ENCODE assay signal across 37 cellular contexts in the genomic region with DNA sequence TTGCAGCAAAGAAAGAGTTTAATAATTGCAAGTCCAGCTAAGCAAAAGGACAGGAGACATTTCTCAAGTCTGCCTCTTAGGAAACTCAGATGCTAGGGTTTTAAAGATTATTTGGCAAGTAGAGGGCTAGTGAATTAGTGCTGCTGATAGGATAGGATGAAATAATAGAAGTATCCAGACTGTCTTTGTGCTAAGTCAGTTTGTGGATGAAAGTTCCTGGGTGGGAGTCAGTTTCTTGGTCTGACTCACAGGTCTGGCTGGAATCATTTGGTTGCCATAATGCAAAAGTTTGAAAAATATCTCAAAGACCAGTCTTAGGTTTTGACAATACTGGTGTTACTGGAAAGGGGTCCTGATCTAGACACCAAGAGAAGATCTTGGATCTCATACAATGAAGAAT. TPM values are rescaled to one million over a fixed set of nuclear protein-coding genes. Genes with fewer than 3 reads are reported as not detected.
"Had no signal": no experiment of that assay in that cellular context is flagged by ENCODE, and none has a peak within 500 bp of the region (broad histone marks: within the 10 kb centered on the region; RNA-seq: fewer than 3 reads in every experiment).

No MANE protein-coding gene starts in this region.

- H3K27me3 ChIP-seq: ascending aorta, MG63, Peyer's patch, SJSA1 had no signal

- H3K4me1 ChIP-seq: ascending aorta, Peyer's patch, SJSA1 had no signal

- H3K9me3 ChIP-seq: MG63, SJSA1 had no signal

- ATAC-seq: activated CD8-positive, alpha-beta memory T cell treated with anti-CD3 and anti-CD28 coated beads, Interleukin-2, amount 10 ng/mL, durations not matched to agents 7 days and 5 days; activated naive CD8-positive, alpha-beta T cell treated with anti-CD3 and anti-CD28 coated beads, Interleukin-2, amount 50 U/mL, for 24 hours; PC-3 had no signal

- H3K27ac Mint-ChIP-seq: activated B cell treated with CpG ODN at 0.5 μM for 24 hours; activated CD4-positive, alpha-beta memory T cell treated with anti-CD3 and anti-CD28 coated beads, Interleukin-2, amount 10 ng/mL, durations not matched to agents 7 days and 5 days; activated CD8-positive, alpha-beta memory T cell treated with anti-CD3 and anti-CD28 coated beads, Interleukin-2, amount 10 ng/mL, durations not matched to agents 7 days and 5 days; activated naive CD4-positive, alpha-beta T cell treated with anti-CD3 and anti-CD28 coated beads, Interleukin-2, amount 10 ng/mL, durations not matched to agents 7 days and 5 days; activated naive CD8-positive, alpha-beta T cell; activated naive CD8-positive, alpha-beta T cell treated with anti-CD3 and anti-CD28 coated beads, Interleukin-2, amount 50 U/mL, for 24 hours; brain had no signal

- H3K4me1 Mint-ChIP-seq: activated B cell treated with CpG ODN at 0.5 μM for 24 hours; activated CD4-positive, alpha-beta memory T cell treated with anti-CD3 and anti-CD28 coated beads, Interleukin-2, amount 10 ng/mL, durations not matched to agents 7 days and 5 days; activated CD8-positive, alpha-beta memory T cell treated with anti-CD3 and anti-CD28 coated beads, Interleukin-2, amount 10 ng/mL, durations not matched to agents 7 days and 5 days; activated naive CD4-positive, alpha-beta T cell treated with anti-CD3 and anti-CD28 coated beads, Interleukin-2, amount 10 ng/mL, durations not matched to agents 7 days and 5 days; activated naive CD8-positive, alpha-beta T cell treated with anti-CD3 and anti-CD28 coated beads, Interleukin-2, amount 50 U/mL, for 24 hours; brain had no signal

- DNase-seq: activated B cell treated with CpG ODN at 0.5 μM for 24 hours; activated CD4-positive, alpha-beta memory T cell treated with anti-CD3 and anti-CD28 coated beads, Interleukin-2, amount 10 ng/mL, durations not matched to agents 7 days and 5 days; activated CD4-positive, alpha-beta T cell treated with anti-CD3 and anti-CD28 coated beads for 1 hour; activated CD4-positive, alpha-beta T cell treated with anti-CD3 and anti-CD28 coated beads for 48 hours; activated CD8-positive, alpha-beta memory T cell treated with anti-CD3 and anti-CD28 coated beads for 24 hours; activated CD8-positive, alpha-beta memory T cell treated with anti-CD3 and anti-CD28 coated beads, Interleukin-2, amount 10 ng/mL, durations not matched to agents 7 days and 5 days; activated CD8-positive, alpha-beta memory T cell treated with anti-CD3 and anti-CD28 coated beads, Interleukin-2, amount 50 U/mL, for 48 hours; activated effector memory CD4-positive, alpha-beta T cell treated with Interleukin-2 at 50 U/mL for 16 hours; activated naive CD4-positive, alpha-beta T cell treated with anti-CD3 and anti-CD28 coated beads, Interleukin-2, amount 10 ng/mL, durations not matched to agents 7 days and 5 days; activated naive CD8-positive, alpha-beta T cell treated with anti-CD3 and anti-CD28 coated beads, Interleukin-2, amount 50 U/mL, for 24 hours; activated T-cell treated with anti-CD3 and anti-CD28 coated beads, Interleukin-2, amount 50 U/mL, for 48 hours; amniotic stem cell; central memory CD4-positive, alpha-beta T cell; Kasumi-1; KG1; MG63; NCI-H1048; NCI-H1105 treated with DMSO at 0.1 percent for 48 hours; NCI-H1436; NCI-H1694 treated with DMSO at 0.1 percent for 48 hours; NCI-H2029; NCI-H345; NCI-H524 treated with DMSO at 0.1 percent for 48 hours; NK-92 treated with Interleukin-12 subunit alpha and Interleukin-12 subunit beta, amount 100 ng/mL, for 24 hours; PC-3; Peyer's patch; RPMI8226; SHP77 treated with DMSO at 0.1 percent for 48 hours; SW 1271; T-helper 1 cell; T-helper 2 cell; T-helper 9 cell had no signal

- H3K27me3 Mint-ChIP-seq: activated B cell treated with CpG ODN at 0.5 μM for 24 hours; activated CD4-positive, alpha-beta memory T cell treated with anti-CD3 and anti-CD28 coated beads, Interleukin-2, amount 10 ng/mL, durations not matched to agents 7 days and 5 days; activated CD8-positive, alpha-beta memory T cell treated with anti-CD3 and anti-CD28 coated beads, Interleukin-2, amount 10 ng/mL, durations not matched to agents 7 days and 5 days; activated naive CD4-positive, alpha-beta T cell treated with anti-CD3 and anti-CD28 coated beads, Interleukin-2, amount 10 ng/mL, durations not matched to agents 7 days and 5 days had no signal

- H3K36me3 Mint-ChIP-seq: activated CD8-positive, alpha-beta memory T cell treated with anti-CD3 and anti-CD28 coated beads, Interleukin-2, amount 10 ng/mL, durations not matched to agents 7 days and 5 days; activated naive CD4-positive, alpha-beta T cell treated with anti-CD3 and anti-CD28 coated beads, Interleukin-2, amount 10 ng/mL, durations not matched to agents 7 days and 5 days; brain had no signal

- H3K4me3 ChIP-seq: ascending aorta, MG63, Peyer's patch, SJSA1 had no signal

- H3K4me3 Mint-ChIP-seq: activated B cell treated with CpG ODN at 0.5 μM for 24 hours; activated CD4-positive, alpha-beta memory T cell treated with anti-CD3 and anti-CD28 coated beads, Interleukin-2, amount 10 ng/mL, durations not matched to agents 7 days and 5 days; activated CD8-positive, alpha-beta memory T cell treated with anti-CD3 and anti-CD28 coated beads, Interleukin-2, amount 10 ng/mL, durations not matched to agents 7 days and 5 days; activated naive CD4-positive, alpha-beta T cell treated with anti-CD3 and anti-CD28 coated beads, Interleukin-2, amount 10 ng/mL, durations not matched to agents 7 days and 5 days; activated naive CD8-positive, alpha-beta T cell; activated naive CD8-positive, alpha-beta T cell treated with anti-CD3 and anti-CD28 coated beads, Interleukin-2, amount 50 U/mL, for 24 hours; brain had no signal

- H3K36me3 ChIP-seq: ascending aorta, MG63, Peyer's patch, SJSA1 had no signal

- H3K27ac ChIP-seq: ascending aorta, Peyer's patch, SJSA1, VCaP had no signal

RNA-seq across cellular contexts. Expression of gene INHBA, which starts 42.6 kb away (rescaled TPM):
- total RNA-seq: activated CD4-positive, alpha-beta memory T cell treated with anti-CD3 and anti-CD28 coated beads, Interleukin-2, amount 10 ng/mL, durations not matched to agents 7 days and 5 days; activated CD8-positive, alpha-beta memory T cell treated with anti-CD3 and anti-CD28 coated beads, Interleukin-2, amount 10 ng/mL, durations not matched to agents 7 days and 5 days had no signal
